Comparison of ENCODE assay signal across 22 cellular contexts in genomic region chr1:77986810-77987209, GRCh38. TPM values are rescaled to one million over a fixed set of nuclear protein-coding genes. Genes with fewer than 3 reads are reported as not detected.
DNase-seq lines count a peak whose midpoint lies in the region; ATAC-seq and TF ChIP-seq lines count a peak whose summit lies in the region.
"Had no signal": no experiment of that assay in that cellular context is flagged by ENCODE, and none has a peak within 500 bp of the region (broad histone marks: within the 10 kb centered on the region; RNA-seq: fewer than 3 reads in every experiment).

No MANE protein-coding gene starts in this region.

- no peaks in the 10 kb centered on the region for H3K9me3 ChIP-seq in PC-3 (ENCODE audit: low read length)
- no peaks in the 10 kb centered on the region for H3K9me3 ChIP-seq in neutrophil
- no peaks in the 10 kb centered on the region for H3K9me3 ChIP-seq in WERI-Rb-1 (ENCODE audit: severe bottlenecking)
- H3K9me3 ChIP-seq: adrenal gland, colonic mucosa, testis had no signal

- H3K27ac Mint-ChIP-seq in activated T-cell treated with anti-CD3 and anti-CD28 coated beads, Interleukin-2, amount 50 U/mL, for 24 hours, result no peak overlapping the region
- H3K27ac Mint-ChIP-seq: activated CD8-positive, alpha-beta memory T cell treated with anti-CD3 and anti-CD28 coated beads, Interleukin-2, amount 10 ng/mL, durations not matched to agents 7 days and 5 days; activated T-helper 2 cell treated with anti-CD3 and anti-CD28 coated beads, Interferon-gamma antibody, Interleukin-2, Interleukin-4, amounts not matched to agents 10 μg/mL and 5 μg/mL and 100 μg/mL, durations not matched to agents 14 hours and 24 hours and 36 hours; stimulated activated naive B cell treated with anti-CD40 and anti-IgM and Interleukin-4, amounts not matched to agents 10 μg/mL and 1 μg/mL and 100 μg/mL, for 72 hours had no signal

- TF ChIP-seq CTCF in HL-60 (IDR thresholded peaks at IDR 0.05; ENCODE audit: insufficient read depth, low read length) (no peak), PC-3 (conservative IDR thresholded peaks at IDR 0.05; ENCODE audit: low read depth, low read length) (no peak), neutrophil (IDR thresholded peaks at IDR 0.05) (no peak), WERI-Rb-1 (IDR thresholded peaks at IDR 0.05; ENCODE audit: low read depth, low read length) (no peak)

- H3K36me3 ChIP-seq in PC-3 (ENCODE audit: low read depth, low read length), result peaks cover 4% of the 10 kb centered on the region; the same call in 1 of the 2 replicates
- H3K36me3 ChIP-seq in neutrophil, result no peaks in the 10 kb centered on the region
- peaks cover 2% of the 10 kb centered on the region for H3K36me3 ChIP-seq in WERI-Rb-1
- H3K36me3 ChIP-seq: adrenal gland, brain microvascular endothelial cell, colonic mucosa had no signal

- no peak overlapping the region for H3K4me2 ChIP-seq in PC-3 (ENCODE audit: low read length)
- H3K4me2 ChIP-seq: BLaER1 treated with 17β-estradiol and CSF1 and Interleukin-3, amounts not matched to agents 10 nM and 100 nM had no signal

- no peaks in the 10 kb centered on the region for H3K9me2 ChIP-seq in PC-3 (replicated peaks; ENCODE audit: low read length)

- CTCF ChIA-PET in PC-3 (lab: Charles Lee), result no interaction called here

- H3K4me3 ChIP-seq in HL-60 (replicated peaks; ENCODE audit: insufficient read depth, low read length) (no peak overlapping the region), PC-3 (ENCODE audit: low read length) (no peak overlapping the region), neutrophil (ENCODE audit: low read depth in 1 of 2, low read length in 1 of 2) (no peak overlapping the region), WERI-Rb-1 (ENCODE audit: low read depth, low read length) (no peak overlapping the region)
- H3K4me3 ChIP-seq: adrenal gland; BLaER1 treated with 17β-estradiol and CSF1 and Interleukin-3, amounts not matched to agents 10 nM and 100 nM; colonic mucosa; testis had no signal

- no peaks in the 10 kb centered on the region for H4K20me1 ChIP-seq in PC-3 (ENCODE audit: low read length)

- intact Hi-C loops in PC-3 (cut with micrococcal nuclease), result no loop called here

- POLR2A ChIA-PET in PC-3 (lab: Charles Lee; ENCODE audit: unreplicated experiment), result no interaction called here

- no peak overlapping the region for H2AFZ ChIP-seq in PC-3 (ENCODE audit: low read length)

- H3K4me1 ChIP-seq in PC-3 (ENCODE audit: insufficient read depth, low read length) (peaks cover 20% of the 10 kb centered on the region), neutrophil (ENCODE audit: control insufficient read depth in 1 of 2, insufficient read depth in 1 of 2, low read depth in 1 of 2, low read length in 1 of 2) (peaks cover 12 to 13% of the 10 kb centered on the region in 2 experiments)
- H3K4me1 ChIP-seq: colonic mucosa, testis had no signal

- peak overlapping the region; percentile 51 for H3K27ac ChIP-seq in HL-60 (replicated peaks)
- H3K27ac ChIP-seq in PC-3 (ENCODE audit: low read length), result no peak overlapping the region
- peak overlapping the region; percentile 44 for H3K27ac ChIP-seq in neutrophil
- no peak overlapping the region for H3K27ac ChIP-seq in WERI-Rb-1
- H3K27ac ChIP-seq: adrenal gland; BLaER1 treated with 17β-estradiol and CSF1 and Interleukin-3, amounts not matched to agents 10 nM and 100 nM; brain microvascular endothelial cell; colonic mucosa; testis had no signal

- H3K9ac ChIP-seq in PC-3 (ENCODE audit: low read length), result no peak overlapping the region
- H3K9ac ChIP-seq: BLaER1 treated with 17β-estradiol and CSF1 and Interleukin-3, amounts not matched to agents 10 nM and 100 nM had no signal

- peak; percentile 56 to 60 for ATAC-seq in activated T-cell treated with anti-CD3 and anti-CD28 coated beads, Interleukin-2, amount 50 U/mL, for 4 hours
- no peak; the same call in 1 of the 2 replicates for ATAC-seq in PC-3
- ATAC-seq: activated CD8-positive, alpha-beta memory T cell treated with anti-CD3 and anti-CD28 coated beads, Interleukin-2, amount 10 ng/mL, durations not matched to agents 7 days and 5 days; esophagus mucosa had no signal

- H3K36me3 Mint-ChIP-seq in activated T-cell treated with anti-CD3 and anti-CD28 coated beads, Interleukin-2, amount 50 U/mL, for 4 hours (ENCODE audit: insufficient read depth), result peaks cover 13% of the 10 kb centered on the region
- peaks cover 44% of the 10 kb centered on the region for H3K36me3 Mint-ChIP-seq in activated T-cell treated with anti-CD3 and anti-CD28 coated beads, Interleukin-2, amount 50 U/mL, for 24 hours (ENCODE audit: low read depth)

- H3K9me3 Mint-ChIP-seq in activated T-cell treated with anti-CD3 and anti-CD28 coated beads, Interleukin-2, amount 50 U/mL, for 4 hours, result no peaks in the 10 kb centered on the region
- H3K9me3 Mint-ChIP-seq in activated T-cell treated with anti-CD3 and anti-CD28 coated beads, Interleukin-2, amount 50 U/mL, for 24 hours, result no peaks in the 10 kb centered on the region
- H3K9me3 Mint-ChIP-seq: activated T-helper 2 cell treated with anti-CD3 and anti-CD28 coated beads, Interferon-gamma antibody, Interleukin-2, Interleukin-4, amounts not matched to agents 10 μg/mL and 5 μg/mL and 100 μg/mL, durations not matched to agents 14 hours and 24 hours and 36 hours; stimulated activated naive B cell treated with anti-CD40 and anti-IgM and Interleukin-4, amounts not matched to agents 10 μg/mL and 1 μg/mL and 100 μg/mL, for 72 hours had no signal

- H3K79me2 ChIP-seq in PC-3 (ENCODE audit: low read length), result peaks cover 26% of the 10 kb centered on the region

- H3K4me1 Mint-ChIP-seq in activated T-cell treated with anti-CD3 and anti-CD28 coated beads, Interleukin-2, amount 50 U/mL, for 4 hours (ENCODE audit: low read depth), result peaks cover 34% of the 10 kb centered on the region
- H3K4me1 Mint-ChIP-seq in activated T-cell treated with anti-CD3 and anti-CD28 coated beads, Interleukin-2, amount 50 U/mL, for 24 hours (ENCODE audit: low read depth), result peaks cover 71% of the 10 kb centered on the region

- H3K4me3 Mint-ChIP-seq in activated T-cell treated with anti-CD3 and anti-CD28 coated beads, Interleukin-2, amount 50 U/mL, for 4 hours, result no peak overlapping the region
- H3K4me3 Mint-ChIP-seq in activated T-cell treated with anti-CD3 and anti-CD28 coated beads, Interleukin-2, amount 50 U/mL, for 24 hours, result no peak overlapping the region
- H3K4me3 Mint-ChIP-seq: activated CD8-positive, alpha-beta memory T cell treated with anti-CD3 and anti-CD28 coated beads, Interleukin-2, amount 10 ng/mL, durations not matched to agents 7 days and 5 days; stimulated activated naive B cell treated with anti-CD40 and anti-IgM and Interleukin-4, amounts not matched to agents 10 μg/mL and 1 μg/mL and 100 μg/mL, for 72 hours had no signal

- H3K27me3 Mint-ChIP-seq in activated T-cell treated with anti-CD3 and anti-CD28 coated beads, Interleukin-2, amount 50 U/mL, for 4 hours (ENCODE audit: low read depth), result no peaks in the 10 kb centered on the region
- no peaks in the 10 kb centered on the region for H3K27me3 Mint-ChIP-seq in activated T-cell treated with anti-CD3 and anti-CD28 coated beads, Interleukin-2, amount 50 U/mL, for 24 hours
- H3K27me3 Mint-ChIP-seq: activated CD8-positive, alpha-beta memory T cell treated with anti-CD3 and anti-CD28 coated beads, Interleukin-2, amount 10 ng/mL, durations not matched to agents 7 days and 5 days; stimulated activated naive B cell treated with anti-CD40 and anti-IgM and Interleukin-4, amounts not matched to agents 10 μg/mL and 1 μg/mL and 100 μg/mL, for 72 hours had no signal

- no TSS peak for BruUV-seq in PC-3 (replicated peaks; lab: Mats Ljungman, UMichigan)

- DNase-seq in activated T-cell treated with anti-CD3 and anti-CD28 coated beads, Interleukin-2, amount 50 U/mL, for 4 hours, result no peak
- DNase-seq in activated T-cell treated with anti-CD3 and anti-CD28 coated beads, Interleukin-2, amount 50 U/mL, for 24 hours, result no peak
- DNase-seq in HL-60 (ENCODE audit: low read depth in 1 of 2, low spot score in 1 of 2), result peak in 1 of 2 experiments; percentile 24
- DNase-seq in PC-3, result peak; percentile 26
- no peak for DNase-seq in activated CD8-positive, alpha-beta memory T cell treated with anti-CD3 and anti-CD28 coated beads for 24 hours
- DNase-seq in WERI-Rb-1, result no peak
- DNase-seq: activated CD4-positive, alpha-beta T cell treated with anti-CD3 and anti-CD28 coated beads for 1 hour; activated CD8-positive, alpha-beta memory T cell treated with anti-CD3 and anti-CD28 coated beads, Interleukin-2, amount 10 ng/mL, durations not matched to agents 7 days and 5 days; adrenal gland; brain microvascular endothelial cell; Calu3; colonic mucosa; H7; mesenchymal stem cell; NCI-H1417 treated with DMSO at 0.1 percent for 48 hours; Right ventricle myocardium superior; stimulated activated naive B cell treated with anti-CD40 and anti-IgM and Interleukin-4, amounts not matched to agents 10 μg/mL and 1 μg/mL and 100 μg/mL, for 72 hours; testis had no signal

- H3K27me3 ChIP-seq in HL-60 (ENCODE audit: insufficient read depth, poor library complexity, severe bottlenecking) (no peaks in the 10 kb centered on the region), PC-3 (ENCODE audit: low read length) (no peaks in the 10 kb centered on the region), neutrophil (no peaks in the 10 kb centered on the region), WERI-Rb-1 (ENCODE audit: insufficient read depth, low read depth, severe bottlenecking) (no peaks in the 10 kb centered on the region)
- H3K27me3 ChIP-seq: adrenal gland; BLaER1 treated with 17β-estradiol and CSF1 and Interleukin-3, amounts not matched to agents 10 nM and 100 nM; brain microvascular endothelial cell; colonic mucosa; testis had no signal

- H3F3A ChIP-seq in PC-3 (ENCODE audit: low read length, unreplicated experiment), result no peaks in the 10 kb centered on the region

RNA-seq across cellular contexts. Expression of gene FUBP1, which starts 7.9 kb away (rescaled TPM):
- 100 to 1,000 TPM; 262 to 285 (median 277) TPM for total RNA-seq in activated T-cell treated with anti-CD3 and anti-CD28 coated beads, Interleukin-2, amount 50 U/mL, for 4 hours
- 81.5 and 93.4 TPM in 2 replicates for total RNA-seq in PC-3 (2014; rRNA removed)

RNA-seq across cellular contexts. Expression of gene DNAJB4, which starts 17.9 kb away (rescaled TPM):
- total RNA-seq in activated T-cell treated with anti-CD3 and anti-CD28 coated beads, Interleukin-2, amount 50 U/mL, for 4 hours, result 1 to 10 TPM; 5.4 to 6.6 (median 5.5) TPM
- total RNA-seq in PC-3 (2014; rRNA removed), result 4.5 and 10.5 TPM in 2 replicates

RNA-seq across cellular contexts. Expression of gene GIPC2, which starts 59.0 kb away (rescaled TPM):
- under 1 TPM in 2 of 3 donors, not detected in 1; 0.11 to 0.35 TPM for total RNA-seq in activated T-cell treated with anti-CD3 and anti-CD28 coated beads, Interleukin-2, amount 50 U/mL, for 4 hours
- total RNA-seq in PC-3 (2014; rRNA removed), result not detected in 2 replicates

Comparison
In these comparisons a context has a peak if more than half of its experiments do, and no peak if none do; other contexts are left out.
1. H3K27ac ChIP-seq: peak in HL-60 (single experiment) and neutrophil (single experiment); none in PC-3 (single experiment) and WERI-Rb-1 (single experiment).